In the genomic region with DNA sequence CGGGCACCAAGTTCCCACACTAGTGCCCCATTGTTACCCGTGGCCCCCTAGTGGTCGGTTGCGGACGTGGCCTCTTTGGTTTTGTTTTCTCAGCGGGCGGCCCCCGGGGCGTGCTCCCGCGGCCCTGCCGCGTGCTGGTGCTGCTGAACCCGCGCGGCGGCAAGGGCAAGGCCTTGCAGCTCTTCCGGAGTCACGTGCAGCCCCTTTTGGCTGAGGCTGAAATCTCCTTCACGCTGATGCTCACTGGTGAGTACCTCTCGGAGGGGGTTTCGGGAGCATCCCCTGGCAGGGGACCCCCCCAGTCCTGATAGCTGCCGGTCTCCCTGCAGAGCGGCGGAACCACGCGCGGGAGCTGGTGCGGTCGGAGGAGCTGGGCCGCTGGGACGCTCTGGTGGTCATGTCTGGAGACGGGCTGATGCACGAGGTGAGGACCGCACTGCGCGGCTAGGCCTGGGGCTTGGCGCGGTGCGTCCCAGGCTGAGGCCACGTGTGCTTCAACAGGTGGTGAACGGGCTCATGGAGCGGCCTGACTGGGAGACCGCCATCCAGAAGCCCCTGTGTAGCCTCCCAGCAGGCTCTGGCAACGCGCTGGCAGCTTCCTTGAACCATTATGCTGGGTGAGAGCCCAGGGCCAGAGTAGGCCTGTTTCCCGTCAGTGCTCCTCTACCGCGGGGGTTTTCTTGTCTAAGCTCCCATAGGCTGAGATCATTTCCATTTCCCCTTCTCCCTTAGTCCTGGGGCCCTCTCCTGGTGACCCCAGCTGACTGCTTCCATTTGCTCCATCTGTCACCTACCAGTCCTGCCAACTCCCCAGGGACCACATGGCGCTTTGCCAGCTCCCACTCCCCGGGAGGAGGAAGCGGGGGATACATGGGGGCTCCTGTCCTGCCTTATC, we compare ENCODE assay signal across 1 cellular context.
TF ChIP-seq lines count a peak whose summit lies in the region.

No MANE protein-coding gene starts in this region.

TF ChIP-seq in GM23338, 12 proteins besides CTCF, POLR2A, EP300 and RAD21:
- TF ChIP-seq, protein P1, sequence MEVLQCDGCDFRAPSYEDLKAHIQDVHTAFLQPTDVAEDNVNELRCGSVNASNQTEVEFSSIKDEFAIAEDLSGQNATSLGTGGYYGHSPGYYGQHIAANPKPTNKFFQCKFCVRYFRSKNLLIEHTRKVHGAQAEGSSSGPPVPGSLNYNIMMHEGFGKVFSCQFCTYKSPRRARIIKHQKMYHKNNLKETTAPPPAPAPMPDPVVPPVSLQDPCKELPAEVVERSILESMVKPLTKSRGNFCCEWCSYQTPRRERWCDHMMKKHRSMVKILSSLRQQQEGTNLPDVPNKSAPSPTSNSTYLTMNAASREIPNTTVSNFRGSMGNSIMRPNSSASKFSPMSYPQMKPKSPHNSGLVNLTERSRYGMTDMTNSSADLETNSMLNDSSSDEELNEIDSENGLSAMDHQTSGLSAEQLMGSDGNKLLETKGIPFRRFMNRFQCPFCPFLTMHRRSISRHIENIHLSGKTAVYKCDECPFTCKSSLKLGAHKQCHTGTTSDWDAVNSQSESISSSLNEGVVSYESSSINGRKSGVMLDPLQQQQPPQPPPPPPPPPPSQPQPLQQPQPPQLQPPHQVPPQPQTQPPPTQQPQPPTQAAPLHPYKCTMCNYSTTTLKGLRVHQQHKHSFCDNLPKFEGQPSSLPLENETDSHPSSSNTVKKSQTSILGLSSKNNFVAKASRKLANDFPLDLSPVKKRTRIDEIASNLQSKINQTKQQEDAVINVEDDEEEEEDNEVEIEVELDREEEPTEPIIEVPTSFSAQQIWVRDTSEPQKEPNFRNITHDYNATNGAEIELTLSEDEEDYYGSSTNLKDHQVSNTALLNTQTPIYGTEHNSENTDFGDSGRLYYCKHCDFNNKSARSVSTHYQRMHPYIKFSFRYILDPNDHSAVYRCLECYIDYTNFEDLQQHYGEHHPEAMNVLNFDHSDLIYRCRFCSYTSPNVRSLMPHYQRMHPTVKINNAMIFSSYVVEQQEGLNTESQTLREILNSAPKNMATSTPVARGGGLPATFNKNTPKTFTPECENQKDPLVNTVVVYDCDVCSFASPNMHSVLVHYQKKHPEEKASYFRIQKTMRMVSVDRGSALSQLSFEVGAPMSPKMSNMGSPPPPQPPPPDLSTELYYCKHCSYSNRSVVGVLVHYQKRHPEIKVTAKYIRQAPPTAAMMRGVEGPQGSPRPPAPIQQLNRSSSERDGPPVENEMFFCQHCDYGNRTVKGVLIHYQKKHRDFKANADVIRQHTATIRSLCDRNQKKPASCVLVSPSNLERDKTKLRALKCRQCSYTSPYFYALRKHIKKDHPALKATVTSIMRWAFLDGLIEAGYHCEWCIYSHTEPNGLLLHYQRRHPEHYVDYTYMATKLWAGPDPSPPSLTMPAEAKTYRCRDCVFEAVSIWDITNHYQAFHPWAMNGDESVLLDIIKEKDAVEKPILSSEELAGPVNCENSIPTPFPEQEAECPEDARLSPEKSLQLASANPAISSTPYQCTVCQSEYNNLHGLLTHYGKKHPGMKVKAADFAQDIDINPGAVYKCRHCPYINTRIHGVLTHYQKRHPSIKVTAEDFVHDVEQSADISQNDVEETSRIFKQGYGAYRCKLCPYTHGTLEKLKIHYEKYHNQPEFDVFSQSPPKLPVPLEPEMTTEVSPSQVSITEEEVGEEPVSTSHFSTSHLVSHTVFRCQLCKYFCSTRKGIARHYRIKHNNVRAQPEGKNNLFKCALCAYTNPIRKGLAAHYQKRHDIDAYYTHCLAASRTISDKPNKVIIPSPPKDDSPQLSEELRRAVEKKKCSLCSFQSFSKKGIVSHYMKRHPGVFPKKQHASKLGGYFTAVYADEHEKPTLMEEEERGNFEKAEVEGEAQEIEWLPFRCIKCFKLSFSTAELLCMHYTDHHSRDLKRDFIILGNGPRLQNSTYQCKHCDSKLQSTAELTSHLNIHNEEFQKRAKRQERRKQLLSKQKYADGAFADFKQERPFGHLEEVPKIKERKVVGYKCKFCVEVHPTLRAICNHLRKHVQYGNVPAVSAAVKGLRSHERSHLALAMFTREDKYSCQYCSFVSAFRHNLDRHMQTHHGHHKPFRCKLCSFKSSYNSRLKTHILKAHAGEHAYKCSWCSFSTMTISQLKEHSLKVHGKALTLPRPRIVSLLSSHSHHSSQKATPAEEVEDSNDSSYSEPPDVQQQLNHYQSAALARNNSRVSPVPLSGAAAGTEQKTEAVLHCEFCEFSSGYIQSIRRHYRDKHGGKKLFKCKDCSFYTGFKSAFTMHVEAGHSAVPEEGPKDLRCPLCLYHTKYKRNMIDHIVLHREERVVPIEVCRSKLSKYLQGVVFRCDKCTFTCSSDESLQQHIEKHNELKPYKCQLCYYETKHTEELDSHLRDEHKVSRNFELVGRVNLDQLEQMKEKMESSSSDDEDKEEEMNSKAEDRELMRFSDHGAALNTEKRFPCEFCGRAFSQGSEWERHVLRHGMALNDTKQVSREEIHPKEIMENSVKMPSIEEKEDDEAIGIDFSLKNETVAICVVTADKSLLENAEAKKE (CRISPR knock-in tag; IDR thresholded peaks at IDR 0.05) = no peak
- TF ChIP-seq JUNB (IDR thresholded peaks at IDR 0.05; ENCODE audit: unreplicated experiment) = no peak
- no peak for TF ChIP-seq ZNF114 (CRISPR knock-in tag; IDR thresholded peaks at IDR 0.05)
- TF ChIP-seq, protein P2, sequence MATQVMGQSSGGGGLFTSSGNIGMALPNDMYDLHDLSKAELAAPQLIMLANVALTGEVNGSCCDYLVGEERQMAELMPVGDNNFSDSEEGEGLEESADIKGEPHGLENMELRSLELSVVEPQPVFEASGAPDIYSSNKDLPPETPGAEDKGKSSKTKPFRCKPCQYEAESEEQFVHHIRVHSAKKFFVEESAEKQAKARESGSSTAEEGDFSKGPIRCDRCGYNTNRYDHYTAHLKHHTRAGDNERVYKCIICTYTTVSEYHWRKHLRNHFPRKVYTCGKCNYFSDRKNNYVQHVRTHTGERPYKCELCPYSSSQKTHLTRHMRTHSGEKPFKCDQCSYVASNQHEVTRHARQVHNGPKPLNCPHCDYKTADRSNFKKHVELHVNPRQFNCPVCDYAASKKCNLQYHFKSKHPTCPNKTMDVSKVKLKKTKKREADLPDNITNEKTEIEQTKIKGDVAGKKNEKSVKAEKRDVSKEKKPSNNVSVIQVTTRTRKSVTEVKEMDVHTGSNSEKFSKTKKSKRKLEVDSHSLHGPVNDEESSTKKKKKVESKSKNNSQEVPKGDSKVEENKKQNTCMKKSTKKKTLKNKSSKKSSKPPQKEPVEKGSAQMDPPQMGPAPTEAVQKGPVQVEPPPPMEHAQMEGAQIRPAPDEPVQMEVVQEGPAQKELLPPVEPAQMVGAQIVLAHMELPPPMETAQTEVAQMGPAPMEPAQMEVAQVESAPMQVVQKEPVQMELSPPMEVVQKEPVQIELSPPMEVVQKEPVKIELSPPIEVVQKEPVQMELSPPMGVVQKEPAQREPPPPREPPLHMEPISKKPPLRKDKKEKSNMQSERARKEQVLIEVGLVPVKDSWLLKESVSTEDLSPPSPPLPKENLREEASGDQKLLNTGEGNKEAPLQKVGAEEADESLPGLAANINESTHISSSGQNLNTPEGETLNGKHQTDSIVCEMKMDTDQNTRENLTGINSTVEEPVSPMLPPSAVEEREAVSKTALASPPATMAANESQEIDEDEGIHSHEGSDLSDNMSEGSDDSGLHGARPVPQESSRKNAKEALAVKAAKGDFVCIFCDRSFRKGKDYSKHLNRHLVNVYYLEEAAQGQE (IDR thresholded peaks at IDR 0.05; ENCODE audit: unreplicated experiment) = no peak
- no peak for TF ChIP-seq ZNF331 (CRISPR knock-in tag; IDR thresholded peaks at IDR 0.05; ENCODE audit: low read depth)
- no peak for TF ChIP-seq STAT1 (IDR thresholded peaks at IDR 0.05; ENCODE audit: unreplicated experiment)
- TF ChIP-seq, protein P3, sequence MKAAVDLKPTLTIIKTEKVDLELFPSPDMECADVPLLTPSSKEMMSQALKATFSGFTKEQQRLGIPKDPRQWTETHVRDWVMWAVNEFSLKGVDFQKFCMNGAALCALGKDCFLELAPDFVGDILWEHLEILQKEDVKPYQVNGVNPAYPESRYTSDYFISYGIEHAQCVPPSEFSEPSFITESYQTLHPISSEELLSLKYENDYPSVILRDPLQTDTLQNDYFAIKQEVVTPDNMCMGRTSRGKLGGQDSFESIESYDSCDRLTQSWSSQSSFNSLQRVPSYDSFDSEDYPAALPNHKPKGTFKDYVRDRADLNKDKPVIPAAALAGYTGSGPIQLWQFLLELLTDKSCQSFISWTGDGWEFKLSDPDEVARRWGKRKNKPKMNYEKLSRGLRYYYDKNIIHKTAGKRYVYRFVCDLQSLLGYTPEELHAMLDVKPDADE (IDR thresholded peaks at IDR 0.05) = no peak
- no peak for TF ChIP-seq EZH2 (IDR thresholded peaks at IDR 0.05; ENCODE audit: low read depth, unreplicated experiment)
- no peak for TF ChIP-seq POLR2AphosphoS5 (IDR thresholded peaks at IDR 0.05; ENCODE audit: low read depth)
- no peak for TF ChIP-seq NANOG (IDR thresholded peaks at IDR 0.05; ENCODE audit: borderline replicate concordance)
- TF ChIP-seq CREB1 (CRISPR knock-in tag; IDR thresholded peaks at IDR 0.05; ENCODE audit: low read depth) = no peak
- no peak for TF ChIP-seq EZH2phosphoT487 (IDR thresholded peaks at IDR 0.05; ENCODE audit: unreplicated experiment)
